ENCODE assay signal across 13 cellular contexts in the genomic region with DNA sequence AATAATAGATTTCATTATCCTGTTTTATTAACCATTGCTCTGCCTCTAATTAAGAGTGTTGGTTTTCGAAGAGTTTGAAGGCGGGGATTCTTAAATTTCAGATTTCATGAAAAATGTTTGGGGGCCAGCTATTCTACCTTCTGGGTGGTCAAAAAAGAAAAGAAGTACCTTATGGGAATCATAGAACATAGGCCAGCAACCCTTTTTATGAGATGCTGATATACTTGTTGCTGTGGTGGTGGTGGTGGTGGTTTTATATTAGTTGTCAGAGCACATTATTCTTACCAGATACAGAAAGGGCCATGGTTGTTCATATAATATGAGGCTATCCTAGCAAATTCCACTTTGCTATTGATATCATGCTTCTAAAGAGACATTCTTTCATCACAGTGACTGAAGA. TPM values are rescaled to one million over a fixed set of nuclear protein-coding genes. Genes with fewer than 3 reads are reported as not detected.
A peak's percentile ranks its signal among the peaks of the same experiment; 100 is the strongest.
DNase-seq lines count a peak whose midpoint lies in the region; ATAC-seq, FAIRE-seq and TF ChIP-seq lines count a peak whose summit lies in the region.
"Had no signal": no experiment of that assay in that cellular context is flagged by ENCODE, and none has a peak within 500 bp of the region (broad histone marks: within the 10 kb centered on the region; RNA-seq: fewer than 3 reads in every experiment).

No MANE protein-coding gene starts in this region.

- peaks cover 0 to 2% of the 10 kb centered on the region in 2 donors for H3K27me3 Mint-ChIP-seq in CD4-positive, alpha-beta memory T cell
- H3K27me3 Mint-ChIP-seq in IgD-negative memory B cell (no peaks in the 10 kb centered on the region), neural crest cell (ENCODE audit: low read depth) (peaks cover 3% of the 10 kb centered on the region)

- peaks cover 74% of the 10 kb centered on the region for H3K4me1 ChIP-seq in CD4-positive, alpha-beta memory T cell (ENCODE audit: insufficient read depth, low read length)
- H3K4me1 ChIP-seq in GM12878 (ENCODE audit: control insufficient read depth, insufficient read depth, low read length): peaks cover 32% of the 10 kb centered on the region; the same call in 1 of the 2 replicates

- H3K9me3 ChIP-seq in CD4-positive, alpha-beta memory T cell (ENCODE audit: control insufficient read depth in 1 of 2, low read length in 2 of 2): no peaks in the 10 kb centered on the region
- H3K9me3 ChIP-seq in GM12878 (replicated peaks; ENCODE audit: control insufficient read depth, insufficient read depth, low read length): no peaks in the 10 kb centered on the region

- ATAC-seq in GM12878 (no peak), GM18909 (IDR thresholded peaks at IDR 0.05; ENCODE audit: poor library complexity, unreplicated experiment) (no peak)

- intact Hi-C loops in CD4-positive, alpha-beta memory T cell (cut with micrococcal nuclease): no loop called here
- intact Hi-C loops in GM12878 (cut with micrococcal nuclease; ENCODE audit: unreplicated experiment): loop anchor here (5.0 to 10.0 kb wide), 4 partner anchors 211 to 536 kb away; partner anchors contain the start of gene RAB12

- TF ChIP-seq CTCF in GM12878 (IDR thresholded peaks at IDR 0.05 in 2 of 3, conservative IDR thresholded peaks at IDR 0.05 in 1 of 3; ENCODE audit: control insufficient read depth in 2 of 3, extremely low read depth in 1 of 3, insufficient read depth in 1 of 3, low read depth in 3 of 3, low read length in 3 of 3) (no peak), neural crest cell (conservative IDR thresholded peaks at IDR 0.05) (no peak)

- no peaks in the 10 kb centered on the region for H3K27me3 ChIP-seq in CD4-positive, alpha-beta memory T cell (ENCODE audit: insufficient read depth, low read length)
- no peaks in the 10 kb centered on the region for H3K27me3 ChIP-seq in GM12878 (replicated peaks in 1 of 2; ENCODE audit: control insufficient read depth in 2 of 2, insufficient read depth in 2 of 2, low read length in 1 of 2)

- H3K36me3 ChIP-seq in CD4-positive, alpha-beta memory T cell (ENCODE audit: insufficient read depth, low read length): no peaks in the 10 kb centered on the region
- no peaks in the 10 kb centered on the region for H3K36me3 ChIP-seq in GM12878 (ENCODE audit: control insufficient read depth in 2 of 2, insufficient read depth in 2 of 2, low read length in 1 of 2)

- in situ Hi-C loops in GM12878 (cut with MboI): loop anchor here (10.0 kb wide), 1 partner anchor 436 kb away; the partner anchor contains the start of gene MTCL1

- CTCF ChIA-PET in CD4-positive, alpha-beta memory T cell (lab: Charles Lee; ENCODE audit: partially characterized antibody): interaction anchor here (1.0 to 8.1 kb wide), 6 partner anchors 15 to 68 kb away, joined by 3 to 57 read pairs (median 12); no protein-coding TSS in a partner anchor
- CTCF ChIA-PET in GM12878 (lab: Yijun Ruan, JAX): interaction anchor here (0.8 to 9.9 kb wide), 11 partner anchors 11 to 376 kb away, joined by 3 to 95 read pairs (median 5); partner anchors contain the start of gene NDUFV2

- no peak overlapping the region for H2AFZ ChIP-seq in GM12878 (ENCODE audit: control insufficient read depth, low read depth, low read length)

- H3K79me2 ChIP-seq in GM12878 (ENCODE audit: control insufficient read depth, insufficient read depth, low read length): peaks cover 85% of the 10 kb centered on the region

- TF ChIP-seq EP300 in GM12878 (IDR thresholded peaks at IDR 0.05; ENCODE audit: borderline replicate concordance in 1 of 2, control insufficient read depth in 1 of 2, low read depth in 2 of 2, low read length in 2 of 2): no peak

- peaks cover 51 to 87% (median 60%) of the 10 kb centered on the region in 4 donors for H3K4me1 Mint-ChIP-seq in CD4-positive, alpha-beta memory T cell
- H3K4me1 Mint-ChIP-seq in IgD-negative memory B cell (peaks cover 53 to 57% (median 53%) of the 10 kb centered on the region in 3 donors), neural crest cell (peaks cover 45% of the 10 kb centered on the region)

- 68% methylated on average over 2 of the region's 2 CpGs for WGBS in GM12878 (ENCODE audit: insufficient coverage, insufficient replicate concordance, low lambda C conversion rate, missing lambda C conversion rate)

- RAD21 ChIA-PET in GM12878 (lab: Charles Lee; ENCODE audit: unreplicated experiment): interaction anchor here (1.2 to 6.9 kb wide), 9 partner anchors 24 to 75 kb away, joined by 3 to 73 read pairs (median 12); partner anchors contain the start of gene NDUFV2

- SMC1A ChIA-PET in GM12878 (lab: Charles Lee; ENCODE audit: uncharacterized antibody, unreplicated experiment): interaction anchor here (1.1 to 11.5 kb wide), 10 partner anchors 9 to 376 kb away, joined by 3 to 137 read pairs (median 42); partner anchors contain the start of gene NDUFV2

- POLR2A ChIA-PET in CD4-positive, alpha-beta memory T cell (lab: Charles Lee; ENCODE audit: partially characterized antibody): interaction anchor here (1.5 to 21.4 kb wide), 4 partner anchors 23 to 68 kb away, joined by 4 to 823 read pairs (median 346); partner anchors contain the start of gene NDUFV2
- POLR2A ChIA-PET in GM12878 (lab: Charles Lee): interaction anchor here (0.5 to 8.0 kb wide), 6 partner anchors 23 to 537 kb away, joined by 3 to 85 read pairs (median 6); partner anchors contain the start of gene NDUFV2

- H3K4me3 Mint-ChIP-seq in CD4-positive, alpha-beta memory T cell: peak overlapping the region; percentile 86 to 97 (median 92)
- peak overlapping the region; percentile 30 to 96 (median 65) for H3K4me3 Mint-ChIP-seq in IgD-negative memory B cell
- H3K4me3 Mint-ChIP-seq in neural crest cell: peak overlapping the region; percentile 42

- TF ChIP-seq RAD21 in GM12878 (IDR thresholded peaks at IDR 0.05; ENCODE audit: insufficient read depth, low read depth, low read length): no peak

- H4K20me1 ChIP-seq in GM12878 (ENCODE audit: control insufficient read depth, insufficient read depth): no peaks in the 10 kb centered on the region

- H3K9me3 Mint-ChIP-seq in CD4-positive, alpha-beta memory T cell: peaks cover 0 to 2% (median 0%) of the 10 kb centered on the region in 8 donors
- no peaks in the 10 kb centered on the region for H3K9me3 Mint-ChIP-seq in IgD-negative memory B cell
- H3K9me3 Mint-ChIP-seq in neural crest cell: no peaks in the 10 kb centered on the region

- peak overlapping the region; percentile 17; the same call in 1 of the 2 replicates for H3K9ac ChIP-seq in GM12878 (ENCODE audit: control insufficient read depth, insufficient read depth, low read length)

- peak overlapping the region; percentile 7 to 83 for H3K4me3 ChIP-seq in CD4-positive, alpha-beta memory T cell (ENCODE audit: low read length in 2 of 2)
- H3K4me3 ChIP-seq in GM12878: peak overlapping the region; percentile 70

- H3K27ac ChIP-seq in CD4-positive, alpha-beta memory T cell (ENCODE audit: low read depth, low read length): peak overlapping the region; percentile 67
- peak overlapping the region; percentile 73 for H3K27ac ChIP-seq in GM12878 (ENCODE audit: control insufficient read depth, insufficient read depth)

- no TSS peak for BruUV-seq in GM12878 (replicated peaks; lab: Mats Ljungman, UMichigan)

- H3K4me2 ChIP-seq in GM12878 (ENCODE audit: control insufficient read depth, insufficient read depth): peak overlapping the region; percentile 97

- peak overlapping the region; percentile 42 to 99 (median 94) for H3K27ac Mint-ChIP-seq in CD4-positive, alpha-beta memory T cell
- H3K27ac Mint-ChIP-seq in IgD-negative memory B cell (peak overlapping the region; percentile 72 to 99 (median 98)), neural crest cell (ENCODE audit: unreplicated experiment) (no peak overlapping the region)

- DNase-seq in CD4-positive, alpha-beta memory T cell: no peak
- DNase-seq in GM12878 (ENCODE audit: low read depth, low spot score) (no peak), neural crest cell (ENCODE audit: low read depth, low spot score) (no peak), NCI-H2081 (lab: John Stamatoyannopoulos, UW) (no peak), anterior cingulate cortex (lab: John Stamatoyannopoulos, UW) (no peak), SIG-M5 (lab: John Stamatoyannopoulos, UW) (no peak)
- DNase-seq: foreskin melanocyte, NCI-H1417, NCI-H526, nucleus accumbens, SHP77 treated with DMSO at 0.1 percent for 48 hours had no signal

- FAIRE-seq in GM12878 (lab: Jason Lieb, UNC): no peak

- H3K36me3 Mint-ChIP-seq in CD4-positive, alpha-beta memory T cell: peaks cover 0 to 32% of the 10 kb centered on the region in 2 donors
- H3K36me3 Mint-ChIP-seq in IgD-negative memory B cell: no peaks in the 10 kb centered on the region
- peaks cover 2% of the 10 kb centered on the region for H3K36me3 Mint-ChIP-seq in neural crest cell (ENCODE audit: low read depth)

- TF ChIP-seq POLR2A in GM12878 (IDR thresholded peaks at IDR 0.05; ENCODE audit: low read depth, low read length): no peak

RNA-seq across cellular contexts. Expression of gene ANKRD12, which starts 4.4 kb away (rescaled TPM):
- total RNA-seq in CD4-positive, alpha-beta memory T cell: 100 to 1,000 TPM; 262 to 280 TPM
- 100 to 1,000 TPM in 1 of 2 donors, 10 to 100 TPM in 1; 10.7 to 141 TPM for polyA plus RNA-seq in CD4-positive, alpha-beta memory T cell
- polyA plus RNA-seq in IgD-negative memory B cell (87.3 TPM), GM12878 (2011; rRNA removed) (11.5 and 18.3 TPM in 2 replicates), GM12878 (2014; fragmentation: Illumina TruSeq; extraction: Trizol) (20.2 and 23.9 TPM in 2 replicates), GM12878 (2014; fragmentation: Nextera tagmentation; extraction: Ambion mirVana) (10 to 100 TPM; 20.0 to 20.3 TPM), GM12878 (2014; rRNA removed) (5.9 and 7.3 TPM in 2 replicates), GM12878 (2016; fragmentation: Nextera tagmentation; extraction: Ambion mirVana) (10 to 100 TPM; 40.9 to 45.7 TPM)
- 66.1 and 85.1 TPM in 2 replicates for total RNA-seq in GM12878 (2013; cell fraction: nucleolus; rRNA removed)
- total RNA-seq in GM12878 (2014; rRNA removed) (18.6 and 22.1 TPM in 2 replicates), GM12878 (2014; rRNA removed; fragmentation: Illumina TruSeq; extraction: Trizol) (30.4 and 33.2 TPM in 2 replicates), GM12878 (2021) (30.6 and 34.4 TPM in 2 replicates), neural crest cell (30.2 and 30.9 TPM in 2 replicates)
- 9.0 TPM for polyA plus RNA-seq in GM12878 (2011; ENCODE audit: low read depth)
- 2.4 and 3.1 TPM in 2 replicates for polyA plus RNA-seq in GM12878 (2011; cell fraction: cytosol; rRNA removed)
- 16.5 and 21.3 TPM in 2 replicates for polyA plus RNA-seq in GM12878 (2011; cell fraction: nucleus; rRNA removed)
- polyA plus RNA-seq in GM12878 (2012): 20.4 and 26.0 TPM in 2 replicates
- polyA minus RNA-seq in GM12878 (2011; rRNA and poly(A)+ RNA removed): 36.3 and 78.0 TPM in 2 replicates
- 27.7 and 29.5 TPM in 2 replicates for polyA minus RNA-seq in GM12878 (2011; cell fraction: cytosol; rRNA and poly(A)+ RNA removed)
- 27.1 and 40.9 TPM in 2 replicates for polyA minus RNA-seq in GM12878 (2011; cell fraction: nucleus; rRNA and poly(A)+ RNA removed)

RNA-seq across cellular contexts. Expression of gene NDUFV2, which starts 38.5 kb away (rescaled TPM):
- 100 to 1,000 TPM; 135 TPM for total RNA-seq in CD4-positive, alpha-beta memory T cell
- 100 to 1,000 TPM; 213 to 281 TPM for polyA plus RNA-seq in CD4-positive, alpha-beta memory T cell
- polyA plus RNA-seq in IgD-negative memory B cell (144 TPM), GM12878 (2011; rRNA removed) (236 and 300 TPM in 2 replicates), GM12878 (2014; fragmentation: Illumina TruSeq; extraction: Trizol) (290 and 321 TPM in 2 replicates), GM12878 (2014; fragmentation: Nextera tagmentation; extraction: Ambion mirVana) (100 to 1,000 TPM; 409 to 471 TPM), GM12878 (2014; rRNA removed) (281 and 302 TPM in 2 replicates), GM12878 (2016; fragmentation: Nextera tagmentation; extraction: Ambion mirVana) (100 to 1,000 TPM; 584 to 590 TPM)
- 299 and 306 TPM in 2 replicates for total RNA-seq in GM12878 (2013; cell fraction: nucleolus; rRNA removed)
- total RNA-seq in GM12878 (2014; rRNA removed) (321 and 329 TPM in 2 replicates), GM12878 (2014; rRNA removed; fragmentation: Illumina TruSeq; extraction: Trizol) (278 and 282 TPM in 2 replicates), GM12878 (2021) (254 and 267 TPM in 2 replicates), neural crest cell (143 and 144 TPM in 2 replicates)
- polyA plus RNA-seq in GM12878 (2011; ENCODE audit: low read depth): 211 TPM
- polyA plus RNA-seq in GM12878 (2011; cell fraction: cytosol; rRNA removed): 110 and 117 TPM in 2 replicates
- polyA plus RNA-seq in GM12878 (2011; cell fraction: nucleus; rRNA removed): 87.7 and 96.6 TPM in 2 replicates
- 189 and 202 TPM in 2 replicates for polyA plus RNA-seq in GM12878 (2012)
- 68.0 and 81.6 TPM in 2 replicates for polyA minus RNA-seq in GM12878 (2011; rRNA and poly(A)+ RNA removed)
- 19.5 and 28.3 TPM in 2 replicates for polyA minus RNA-seq in GM12878 (2011; cell fraction: cytosol; rRNA and poly(A)+ RNA removed)
- polyA minus RNA-seq in GM12878 (2011; cell fraction: nucleus; rRNA and poly(A)+ RNA removed): 85.4 and 121 TPM in 2 replicates

Comparison
In these comparisons a context has a peak if more than half of its experiments do, and no peak if none do; other contexts are left out.
1. H3K4me3 Mint-ChIP-seq: peak in every context shown above with its lines; median percentile 92 in CD4-positive, alpha-beta memory T cell; 65 in IgD-negative memory B cell; 42 in neural crest cell.